ENCODE assay signal across 8 cellular contexts in genomic region chr14:30375280-30375892, GRCh38.
A peak's percentile ranks its signal among the peaks of the same experiment; 100 is the strongest.
DNase-seq lines count a peak whose midpoint lies in the region; ATAC-seq and TF ChIP-seq lines count a peak whose summit lies in the region.

No MANE protein-coding gene starts in this region.

- H3K36me3 Mint-ChIP-seq in chondrocyte (ENCODE audit: low read depth) = no peaks in the 10 kb centered on the region

- no peaks in the 10 kb centered on the region for H3K9me3 ChIP-seq in lower lobe of right lung

- TF ChIP-seq CTCF in AG09319 (IDR thresholded peaks at IDR 0.05; ENCODE audit: low read depth, low read length) (peak; percentile 92), chondrocyte (IDR thresholded peaks at IDR 0.05) (peak; percentile 83), lower lobe of right lung (IDR thresholded peaks at IDR 0.05) (peak; percentile 73)

- peaks cover 21% of the 10 kb centered on the region for H3K27me3 Mint-ChIP-seq in chondrocyte (ENCODE audit: low read depth)

- no peaks in the 10 kb centered on the region for H3K9me3 Mint-ChIP-seq in chondrocyte (ENCODE audit: low read depth)

- no peak overlapping the region for H3K27ac Mint-ChIP-seq in chondrocyte (ENCODE audit: unreplicated experiment)

- H3K4me3 ChIP-seq in lower lobe of right lung = no peak overlapping the region

- no peaks in the 10 kb centered on the region for H3K4me1 ChIP-seq in lower lobe of right lung

- no peaks in the 10 kb centered on the region for H3K36me3 ChIP-seq in lower lobe of right lung

- intact Hi-C loops in lower lobe of right lung (cut with DNase I) = no loop called here

- DNase-seq in AG09319 (ENCODE audit: extremely low read depth, low read depth) = peak; percentile 10
- DNase-seq in NCI-H1930 (lab: John Stamatoyannopoulos, UW) = peak; percentile 23 to 26
- DNase-seq in activated CD4-positive, CD25-positive, alpha-beta regulatory T cell (lab: John Stamatoyannopoulos, UW) = peak; percentile 2 to 42 (median 20)
- DNase-seq in chondrocyte (ENCODE audit: low spot score) = no peak
- peak; percentile 55 for DNase-seq in lower lobe of right lung
- peak; percentile 41 to 52 for DNase-seq in stimulated activated CD8-positive, alpha-beta memory T cell treated with anti-CD3 and anti-CD28 coated beads, Interleukin-2, amount 100 ng/mL, for 48 hours (ENCODE audit: low read depth in 2 of 2)

- no peaks in the 10 kb centered on the region for H3K4me1 Mint-ChIP-seq in chondrocyte (ENCODE audit: low read depth)

- no peak overlapping the region for H3K27ac ChIP-seq in lower lobe of right lung

- ATAC-seq in GM18519 (IDR thresholded peaks at IDR 0.05; ENCODE audit: low FRiP score, unreplicated experiment) (peak; percentile 89), HG02973 (IDR thresholded peaks at IDR 0.05; ENCODE audit: unreplicated experiment) (peak; percentile 98), lower lobe of right lung (peak; percentile 81 to 84)

- H3K4me3 Mint-ChIP-seq in chondrocyte (ENCODE audit: unreplicated experiment) = no peak overlapping the region

- peaks cover 4% of the 10 kb centered on the region for H3K27me3 ChIP-seq in lower lobe of right lung (ENCODE audit: low read depth)
